Comparison of ENCODE assay signal across 16 cellular contexts in the genomic region with DNA sequence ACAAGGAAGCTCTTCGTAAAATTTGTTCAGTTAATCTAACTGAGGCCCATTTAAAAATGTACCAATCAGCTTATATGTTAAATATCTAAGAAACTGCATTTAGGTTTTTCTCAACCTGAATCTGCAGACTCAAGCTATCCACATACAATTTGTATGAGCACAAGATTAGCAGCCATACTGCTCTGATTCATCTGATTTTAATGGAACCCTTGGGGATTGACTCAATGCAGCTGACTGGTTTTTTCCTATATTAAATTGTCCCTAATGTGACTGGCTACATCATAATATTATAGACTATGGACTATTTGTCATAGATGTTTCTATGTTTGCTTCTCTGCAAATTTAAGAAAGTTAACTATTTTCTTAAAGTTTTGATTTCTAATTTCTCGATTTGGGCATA.
"Had no signal": no experiment of that assay in that cellular context is flagged by ENCODE, and none has a peak within 500 bp of the region (broad histone marks: within the 10 kb centered on the region; RNA-seq: fewer than 3 reads in every experiment).

No MANE protein-coding gene starts in this region.

- H3K4me3 Mint-ChIP-seq: central memory CD8-positive, alpha-beta T cell; effector memory CD8-positive, alpha-beta T cell; natural killer cell; T-helper 1 cell treated with Interleukin-12 subunit alpha and Interleukin-12 subunit beta and Interleukin-4 antibody, amounts not matched to agents 30 μg/mL and 1 μg/mL, for 36 hours had no signal

- ATAC-seq: activated CD4-positive, CD25-positive, alpha-beta regulatory T cell treated with anti-CD3 and anti-CD28 coated beads, Interleukin-2, amount 50 U/mL, for 24 hours; body of pancreas; effector memory CD8-positive, alpha-beta T cell; foreskin keratinocyte; heart left ventricle; natural killer cell; right lobe of liver had no signal

- H3K27me3 Mint-ChIP-seq: central memory CD8-positive, alpha-beta T cell; effector memory CD8-positive, alpha-beta T cell had no signal

- H3K4me1 Mint-ChIP-seq: central memory CD8-positive, alpha-beta T cell; natural killer cell had no signal

- DNase-seq: activated CD4-positive, alpha-beta T cell treated with anti-CD3 and anti-CD28 coated beads, Interleukin-2, amount 50 U/mL, for 4 hours; activated naive CD4-positive, alpha-beta T cell treated with anti-CD3 and anti-CD28 coated beads, Interleukin-2, amount 50 U/mL, for 16 hours; activated T-cell treated with anti-CD3 and anti-CD28 coated beads, Interleukin-2, amount 50 U/mL, for 1 hour; body of pancreas; effector memory CD8-positive, alpha-beta T cell; foreskin keratinocyte; heart left ventricle; mammary epithelial cell; natural killer cell; occipital lobe; right lobe of liver; stimulated activated CD4-positive, alpha-beta T cell treated with anti-CD3 and anti-CD28 coated beads, Interleukin-2, amount 100 ng/mL, for 24 hours; stimulated activated naive CD4-positive, alpha-beta T cell treated with Interleukin-2 at 50 U/mL for 16 hours had no signal

- H3K27ac Mint-ChIP-seq: effector memory CD8-positive, alpha-beta T cell; natural killer cell; T-helper 1 cell treated with Interleukin-12 subunit alpha and Interleukin-12 subunit beta and Interleukin-4 antibody, amounts not matched to agents 30 μg/mL and 1 μg/mL, for 36 hours had no signal
